1 cellular context compared by ENCODE assay signal in the genomic region with DNA sequence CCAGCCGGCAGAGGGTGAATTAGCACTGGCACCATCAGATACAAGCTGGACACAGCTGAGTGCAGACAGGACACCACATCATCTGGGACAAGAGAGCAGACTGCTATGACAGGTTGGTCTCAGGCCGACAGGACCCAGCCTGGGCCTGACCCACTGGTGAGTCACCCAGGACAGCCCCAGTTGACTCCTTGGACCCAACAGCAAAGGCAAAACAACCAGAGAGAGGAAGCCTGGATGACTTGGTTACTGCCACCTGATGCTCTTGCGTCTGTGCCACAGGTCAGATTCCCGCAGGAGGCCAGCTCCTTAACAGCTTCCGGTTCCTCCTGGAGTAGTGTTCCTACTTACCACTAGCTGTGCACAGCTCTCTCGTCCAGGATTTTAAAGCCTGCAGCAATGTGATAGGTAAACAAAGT.
TF ChIP-seq lines count a peak whose summit lies in the region.

No MANE protein-coding gene starts in this region.

TF ChIP-seq in A549, 52 proteins besides CTCF, POLR2A, EP300 and RAD21 (continued from another document):
- TF ChIP-seq, protein P1, sequence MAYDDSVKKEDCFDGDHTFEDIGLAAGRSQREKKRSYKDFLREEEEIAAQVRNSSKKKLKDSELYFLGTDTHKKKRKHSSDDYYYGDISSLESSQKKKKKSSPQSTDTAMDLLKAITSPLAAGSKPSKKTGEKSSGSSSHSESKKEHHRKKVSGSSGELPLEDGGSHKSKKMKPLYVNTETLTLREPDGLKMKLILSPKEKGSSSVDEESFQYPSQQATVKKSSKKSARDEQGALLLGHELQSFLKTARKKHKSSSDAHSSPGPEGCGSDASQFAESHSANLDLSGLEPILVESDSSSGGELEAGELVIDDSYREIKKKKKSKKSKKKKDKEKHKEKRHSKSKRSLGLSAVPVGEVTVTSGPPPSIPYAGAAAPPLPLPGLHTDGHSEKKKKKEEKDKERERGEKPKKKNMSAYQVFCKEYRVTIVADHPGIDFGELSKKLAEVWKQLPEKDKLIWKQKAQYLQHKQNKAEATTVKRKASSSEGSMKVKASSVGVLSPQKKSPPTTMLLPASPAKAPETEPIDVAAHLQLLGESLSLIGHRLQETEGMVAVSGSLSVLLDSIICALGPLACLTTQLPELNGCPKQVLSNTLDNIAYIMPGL (CRISPR knock-in tag; IDR thresholded peaks at IDR 0.05; ENCODE audit: borderline replicate concordance): no peak
- TF ChIP-seq CBX8 (IDR thresholded peaks at IDR 0.05) (no peak), HOXA7 (CRISPR knock-in tag; IDR thresholded peaks at IDR 0.05) (no peak), PHF8 (IDR thresholded peaks at IDR 0.05; ENCODE audit: borderline replicate concordance, low read depth) (no peak), RCOR1 (IDR thresholded peaks at IDR 0.05; ENCODE audit: low read depth, low read length) (no peak), SREBF2 (IDR thresholded peaks at IDR 0.05) (no peak)
- TF ChIP-seq, protein P2, sequence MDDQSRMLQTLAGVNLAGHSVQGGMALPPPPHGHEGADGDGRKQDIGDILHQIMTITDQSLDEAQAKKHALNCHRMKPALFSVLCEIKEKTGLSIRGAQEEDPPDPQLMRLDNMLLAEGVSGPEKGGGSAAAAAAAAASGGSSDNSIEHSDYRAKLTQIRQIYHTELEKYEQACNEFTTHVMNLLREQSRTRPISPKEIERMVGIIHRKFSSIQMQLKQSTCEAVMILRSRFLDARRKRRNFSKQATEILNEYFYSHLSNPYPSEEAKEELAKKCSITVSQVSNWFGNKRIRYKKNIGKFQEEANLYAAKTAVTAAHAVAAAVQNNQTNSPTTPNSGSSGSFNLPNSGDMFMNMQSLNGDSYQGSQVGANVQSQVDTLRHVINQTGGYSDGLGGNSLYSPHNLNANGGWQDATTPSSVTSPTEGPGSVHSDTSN (IDR thresholded peaks at IDR 0.05): no peak
